14 cellular contexts compared by ENCODE assay signal in the genomic region with DNA sequence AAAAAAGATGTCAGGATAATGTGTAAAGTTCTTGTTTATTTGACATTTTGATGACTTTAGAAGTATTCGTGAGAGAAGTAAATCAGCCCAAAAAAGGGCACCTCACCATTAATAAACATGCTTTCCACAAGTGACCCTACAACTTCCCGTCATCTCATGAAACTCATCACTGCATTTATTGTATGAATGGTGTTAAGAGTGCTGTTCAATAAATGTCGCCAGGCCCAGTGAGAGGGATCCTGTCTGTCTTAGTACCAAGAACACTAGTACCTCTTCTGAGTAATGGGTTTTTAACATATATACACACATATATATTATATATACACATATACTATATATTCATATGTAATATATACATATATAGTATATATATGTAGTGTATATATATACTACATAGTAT.
DNase-seq lines count a peak whose midpoint lies in the region; ATAC-seq and TF ChIP-seq lines count a peak whose summit lies in the region.
"Had no signal": no experiment of that assay in that cellular context is flagged by ENCODE, and none has a peak within 500 bp of the region (broad histone marks: within the 10 kb centered on the region; RNA-seq: fewer than 3 reads in every experiment).

No MANE protein-coding gene starts in this region.

- no peak overlapping the region for H3K56ac ChIP-seq in H9 (ENCODE audit: insufficient read length, low read depth, low read length)

- no peaks in the 10 kb centered on the region for H3K4me1 Mint-ChIP-seq in H9

- H3K79me2 ChIP-seq in H9 (ENCODE audit: insufficient read depth, low read length), result no peaks in the 10 kb centered on the region

- no peak overlapping the region for H3K4me2 ChIP-seq in H9 (ENCODE audit: insufficient read depth, insufficient read length, low read length)

- no peak overlapping the region for H3K27ac Mint-ChIP-seq in H9

- H3T11ph ChIP-seq in H9 (ENCODE audit: low read length), result no peak overlapping the region

- no peaks in the 10 kb centered on the region for H3K27me3 Mint-ChIP-seq in H9 (ENCODE audit: low read depth)

- no peak overlapping the region for H2AK5ac ChIP-seq in H9 (ENCODE audit: insufficient read length, low read length)

- H3K9ac ChIP-seq in H9 (ENCODE audit: extremely low read depth, insufficient read length, low read length), result no peak overlapping the region

- H3K27me3 ChIP-seq in H9 (ENCODE audit: insufficient read depth, low read length), result no peaks in the 10 kb centered on the region
- H3K27me3 ChIP-seq in adrenal gland, result no peaks in the 10 kb centered on the region

- no peak overlapping the region for H3K14ac ChIP-seq in H9 (ENCODE audit: insufficient read depth, low read length)

- no CpG with 5 or more reads among the region's 3 CpGs for WGBS in H9 (ENCODE audit: extremely low coverage, insufficient read length, low lambda C conversion rate)
- WGBS in adrenal gland, 4 donors, result 72 to 78% (median 77%) methylated on average over 3 of the region's 3 CpGs

- H3K4me1 ChIP-seq in H9 (ENCODE audit: insufficient read depth, low read length) (no peaks in the 10 kb centered on the region), adrenal gland (replicated peaks in 1 of 2) (no peaks in the 10 kb centered on the region)

- H2BK5ac ChIP-seq in H9 (ENCODE audit: insufficient read length, low read length), result no peak overlapping the region

- no peak overlapping the region for H2AFZ ChIP-seq in H9 (ENCODE audit: low read length)

- H3K18ac ChIP-seq in H9 (ENCODE audit: insufficient read length, low read depth, low read length), result no peak overlapping the region

- H2BK120ac ChIP-seq in H9 (ENCODE audit: low read depth, low read length, poor library complexity, severe bottlenecking), result no peak overlapping the region

- H3K36me3 ChIP-seq in adrenal gland (replicated peaks in 1 of 2), result no peaks in the 10 kb centered on the region

- H2BK12ac ChIP-seq in H9 (ENCODE audit: insufficient read length, low read depth, low read length), result no peak overlapping the region

- no peak overlapping the region for H4K8ac ChIP-seq in H9 (replicated peaks; ENCODE audit: insufficient read length, low read depth, low read length)

- no peaks in the 10 kb centered on the region for H3K79me1 ChIP-seq in H9 (ENCODE audit: insufficient read depth, low read depth, low read length, poor library complexity, severe bottlenecking)

- H3K9me3 ChIP-seq in H9 (ENCODE audit: control insufficient read depth, low read depth, low read length) (no peaks in the 10 kb centered on the region), adrenal gland (replicated peaks in 1 of 3) (no peaks in the 10 kb centered on the region)

- intact Hi-C loops in adrenal gland (cut with DNase I), result no loop called here

- no peaks in the 10 kb centered on the region for H3K23me2 ChIP-seq in H9 (ENCODE audit: insufficient read length, low read depth, low read length, poor library complexity, severe bottlenecking)

- H3K9me3 Mint-ChIP-seq in H9, result peaks cover 2 to 3% of the 10 kb centered on the region in 2 experiments; a peak in 1 of 5 replicates

- H4K5ac ChIP-seq in H9 (ENCODE audit: insufficient read length, low read depth, low read length), result no peak overlapping the region

- H3K36me3 Mint-ChIP-seq in H9 (ENCODE audit: insufficient read depth in 1 of 3, low read depth in 3 of 3), result no peaks in the 10 kb centered on the region; a peak in 1 of 7 replicates

- H2BK20ac ChIP-seq in H9 (ENCODE audit: low read depth, low read length, poor library complexity, severe bottlenecking), result no peak overlapping the region

- H4K91ac ChIP-seq in H9 (ENCODE audit: insufficient read length, low read depth, low read length), result no peak overlapping the region

- H3K4me3 Mint-ChIP-seq in H9, result no peak overlapping the region

- TF ChIP-seq CTCF in H9 (conservative IDR thresholded peaks at IDR 0.05), result no peak
- TF ChIP-seq CTCF in adrenal gland (IDR thresholded peaks at IDR 0.05), result no peak

- no peak overlapping the region for H3K27ac ChIP-seq in H9 (ENCODE audit: insufficient read length, low read depth, low read length)
- no peak overlapping the region for H3K27ac ChIP-seq in adrenal gland

- H3K4me3 ChIP-seq in adrenal gland, result no peak overlapping the region

- DNase-seq in SHP77 treated with DMSO at 0.1 percent for 48 hours (lab: John Stamatoyannopoulos, UW), result no peak
- DNase-seq in H9, result no peak
- no peak for DNase-seq in adrenal gland
- no peak for DNase-seq in D341Med (ENCODE audit: low spot score)
- DNase-seq: amygdala, EL, NCI-H1417 treated with DMSO at 0.1 percent for 48 hours, NCI-H69, right cardiac atrium, SHP77 had no signal

- no peak overlapping the region for H3K4ac ChIP-seq in H9 (ENCODE audit: low read depth, low read length)

- ATAC-seq in GM18517 (IDR thresholded peaks at IDR 0.05; ENCODE audit: unreplicated experiment) (peak; percentile 37), GM21381 (IDR thresholded peaks at IDR 0.05; ENCODE audit: unreplicated experiment) (peak; percentile 41), HG02885 (IDR thresholded peaks at IDR 0.05; ENCODE audit: poor library complexity, unreplicated experiment) (peak; percentile 41), HG03521 (IDR thresholded peaks at IDR 0.05; ENCODE audit: unreplicated experiment) (peak; percentile 30)
- ATAC-seq: right cardiac atrium had no signal

- H3K23ac ChIP-seq in H9 (ENCODE audit: insufficient read length, low read depth, low read length), result no peak overlapping the region

- no peaks in the 10 kb centered on the region for H4K20me1 ChIP-seq in H9 (ENCODE audit: control insufficient read depth, insufficient read depth, insufficient read length)

- H2BK15ac ChIP-seq in H9 (ENCODE audit: low read depth, low read length), result no peak overlapping the region

- TF ChIP-seq POLR2A in adrenal gland (IDR thresholded peaks at IDR 0.05), result no peak
